11 cellular contexts compared by ENCODE assay signal in the genomic region with DNA sequence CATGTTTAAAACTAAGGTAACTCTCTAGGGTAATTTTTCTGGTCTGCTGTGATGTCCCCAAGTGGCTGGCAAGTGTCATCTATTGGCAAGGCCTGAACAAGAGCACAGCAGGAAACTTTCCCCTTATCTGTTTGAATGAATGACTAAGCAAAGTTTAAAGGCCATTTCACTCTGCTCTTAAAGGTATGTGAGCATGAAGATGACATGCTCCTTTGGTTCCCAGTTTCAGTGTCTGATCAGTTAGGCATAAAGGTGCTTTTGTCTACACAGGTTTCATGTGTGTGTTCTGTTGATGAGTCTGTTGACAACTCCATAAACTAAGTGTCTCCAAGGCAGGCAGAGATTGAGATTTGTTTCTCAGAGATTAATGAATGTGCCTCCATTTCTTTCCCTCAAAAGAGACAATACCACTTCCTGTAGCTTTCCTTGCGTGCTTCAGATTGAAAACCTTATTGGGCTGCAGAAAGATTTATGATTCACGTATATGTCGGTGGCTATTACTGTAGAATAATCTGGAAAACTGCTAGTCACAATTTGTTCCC.
DNase-seq lines count a peak whose midpoint lies in the region; ATAC-seq and TF ChIP-seq lines count a peak whose summit lies in the region.
"Had no signal": no experiment of that assay in that cellular context is flagged by ENCODE, and none has a peak within 500 bp of the region (broad histone marks: within the 10 kb centered on the region; RNA-seq: fewer than 3 reads in every experiment).

No MANE protein-coding gene starts in this region.

- H3K27me3 ChIP-seq in CD4-positive, alpha-beta T cell (ENCODE audit: control insufficient read depth, insufficient read depth, low read length) = no peaks in the 10 kb centered on the region
- H3K27me3 ChIP-seq in HUES6 (ENCODE audit: control insufficient read depth, insufficient read depth, low read length) = no peaks in the 10 kb centered on the region

- ATAC-seq in CD4-positive, alpha-beta T cell (ENCODE audit: poor library complexity) = peak; percentile 55
- ATAC-seq in GM19468 (IDR thresholded peaks at IDR 0.05; ENCODE audit: extremely low read depth, unreplicated experiment) (peak; percentile 27), GM21526 (IDR thresholded peaks at IDR 0.05; ENCODE audit: low FRiP score, unreplicated experiment) (no peak)

- intact Hi-C loops in CD4-positive, alpha-beta T cell (cut with DNase I, micrococcal nuclease) = no loop called here
- intact Hi-C loops in posterior cingulate gyrus (cut with DNase I) = no loop called here

- DNase-seq in CD4-positive, alpha-beta T cell = no peak
- DNase-seq in choroid plexus epithelial cell (ENCODE audit: low read depth) (peak; percentile 17), GM03348 (ENCODE audit: low spot score) (no peak), posterior cingulate gyrus (no peak), NCI-H2107 (lab: John Stamatoyannopoulos, UW) (no peak)
- DNase-seq: kidney; stimulated activated CD4-positive, alpha-beta T cell treated with anti-CD3 and anti-CD28 coated beads, Interleukin-4, amount 100 ng/mL, for 24 hours had no signal

- peaks cover 23% of the 10 kb centered on the region for H3K4me1 ChIP-seq in HUES6 (ENCODE audit: control insufficient read depth, insufficient read depth, low read length)

- H3K4me3 ChIP-seq in HUES6 (ENCODE audit: low read depth, low read length) (no peak overlapping the region), choroid plexus epithelial cell (ENCODE audit: low read depth, low read length) (no peak overlapping the region)

- H3K4me3 Mint-ChIP-seq in CD4-positive, alpha-beta T cell = no peak overlapping the region
- H3K4me3 Mint-ChIP-seq: T-helper 1 cell treated with Interleukin-12 subunit alpha and Interleukin-12 subunit beta and Interleukin-4 antibody, amounts not matched to agents 30 μg/mL and 1 μg/mL, for 36 hours had no signal

- no peaks in the 10 kb centered on the region for H3K9me3 ChIP-seq in CD4-positive, alpha-beta T cell (ENCODE audit: control insufficient read depth, low read length)
- H3K9me3 ChIP-seq in HUES6 (ENCODE audit: control insufficient read depth, insufficient read depth, low read depth, low read length) = no peaks in the 10 kb centered on the region

- no peaks in the 10 kb centered on the region for H3K36me3 ChIP-seq in HUES6 (ENCODE audit: control insufficient read depth, insufficient read depth, low read length)

- POLR2A ChIA-PET in CD4-positive, alpha-beta T cell (lab: Charles Lee) = no interaction called here

- no peak for TF ChIP-seq CTCF in CD4-positive, alpha-beta T cell (IDR thresholded peaks at IDR 0.05)
- no peak for TF ChIP-seq CTCF in choroid plexus epithelial cell (conservative IDR thresholded peaks at IDR 0.05; ENCODE audit: low read depth, low read length)

- H3K9ac ChIP-seq in HUES6 (ENCODE audit: low read length) = peak overlapping the region; percentile 12

- peaks cover 9% of the 10 kb centered on the region for H3K4me1 Mint-ChIP-seq in CD4-positive, alpha-beta T cell (ENCODE audit: low read depth)

- H3K27ac Mint-ChIP-seq in CD4-positive, alpha-beta T cell = peak overlapping the region; percentile 31
- H3K27ac Mint-ChIP-seq: T-helper 1 cell treated with Interleukin-12 subunit alpha and Interleukin-12 subunit beta and Interleukin-4 antibody, amounts not matched to agents 30 μg/mL and 1 μg/mL, for 36 hours had no signal

- H3K36me3 Mint-ChIP-seq in CD4-positive, alpha-beta T cell (ENCODE audit: low read depth) = no peaks in the 10 kb centered on the region

- no peaks in the 10 kb centered on the region for H3K27me3 Mint-ChIP-seq in CD4-positive, alpha-beta T cell

- no peaks in the 10 kb centered on the region for H3K9me3 Mint-ChIP-seq in CD4-positive, alpha-beta T cell

- CTCF ChIA-PET in CD4-positive, alpha-beta T cell (lab: Charles Lee) = no interaction called here

- H3K27ac ChIP-seq in CD4-positive, alpha-beta T cell (ENCODE audit: low read depth, low read length) = no peak overlapping the region
- H3K27ac ChIP-seq in HUES6 (ENCODE audit: low read depth, low read length) = peak overlapping the region; percentile 66; the same call in 1 of the 2 replicates
